In the genomic region with DNA sequence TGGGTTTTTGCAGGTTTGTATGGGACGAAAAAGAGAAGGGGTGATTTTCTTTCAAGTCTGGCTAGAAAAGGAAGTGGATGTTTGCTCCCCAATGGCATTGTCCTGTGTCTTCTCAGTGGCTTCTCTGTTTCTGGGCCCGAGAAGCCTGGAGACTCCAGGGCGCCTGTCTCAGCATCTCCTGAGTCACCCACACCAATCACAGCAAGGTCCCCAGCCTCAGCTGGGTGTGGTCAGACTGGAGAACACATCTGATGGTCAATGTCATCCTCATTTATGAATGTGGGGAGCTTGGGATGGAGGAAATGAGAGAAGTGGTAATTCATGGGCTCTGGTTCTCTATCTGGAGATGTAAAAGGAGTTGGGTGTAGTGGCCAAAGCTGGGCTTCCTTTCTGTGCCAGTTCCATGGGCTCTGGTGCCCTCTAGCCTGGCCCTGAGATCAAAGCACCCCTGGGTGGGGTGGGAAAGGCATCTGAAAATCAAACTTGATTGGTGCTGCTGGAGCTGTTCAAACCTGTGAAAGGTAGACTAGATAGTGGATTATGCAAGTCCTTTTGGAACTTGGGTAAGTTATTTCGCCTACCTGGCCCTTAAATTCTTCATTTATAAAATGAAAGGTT, we compare ENCODE assay signal across 8 cellular contexts. TPM values are rescaled to one million over a fixed set of nuclear protein-coding genes. Genes with fewer than 3 reads are reported as not detected.
DNase-seq lines count a peak whose midpoint lies in the region; ATAC-seq, FAIRE-seq and TF ChIP-seq lines count a peak whose summit lies in the region.

No MANE protein-coding gene starts in this region.

- ATAC-seq in K562, result peak; percentile 81
- no peak for ATAC-seq in GM21423 (IDR thresholded peaks at IDR 0.05; ENCODE audit: unreplicated experiment)
- ATAC-seq in gastroesophageal sphincter, result no peak

- TF ChIP-seq POLR2A in K562 (conservative IDR thresholded peaks at IDR 0.05) (no peak), gastroesophageal sphincter (IDR thresholded peaks at IDR 0.05) (no peak)

- H4K20me1 ChIP-seq in DOHH2 (ENCODE audit: control insufficient read depth, insufficient read depth, low read depth, low read length), result no peaks in the 10 kb centered on the region
- no peaks in the 10 kb centered on the region for H4K20me1 ChIP-seq in Loucy (ENCODE audit: insufficient read depth, low read length, poor library complexity, severe bottlenecking)
- no peaks in the 10 kb centered on the region for H4K20me1 ChIP-seq in K562 (replicated peaks; ENCODE audit: control insufficient read depth, insufficient read depth, low read length)

- H3K9ac ChIP-seq in Loucy (ENCODE audit: low read depth, low read length, poor library complexity, severe bottlenecking), result no peak overlapping the region
- H3K9ac ChIP-seq in K562 (ENCODE audit: insufficient read depth in 1 of 2, low read depth in 2 of 2, low read length in 2 of 2), result no peak overlapping the region

- no peak for FAIRE-seq in K562 (lab: Jason Lieb, UNC)

- H3K27me3 ChIP-seq in DOHH2 (ENCODE audit: control insufficient read depth, low read length), result no peaks in the 10 kb centered on the region
- no peaks in the 10 kb centered on the region for H3K27me3 ChIP-seq in Loucy (ENCODE audit: insufficient read depth, low read length, poor library complexity, severe bottlenecking)
- H3K27me3 ChIP-seq in K562 (ENCODE audit: control insufficient read depth in 2 of 2, insufficient read depth in 2 of 2, low read length in 2 of 2), result peaks cover 0 to 6% of the 10 kb centered on the region in 2 experiments; a peak in 2 of 5 replicates
- H3K27me3 ChIP-seq in gastroesophageal sphincter, result no peaks in the 10 kb centered on the region

- DNase-seq in K562 (ENCODE audit: extremely low read depth in 1 of 4, low spot score in 3 of 4) (peak in 2 of 4 experiments; percentile 12 to 13), myocyte (ENCODE audit: low read depth) (peak; percentile 63), NCI-H446 treated with DMSO at 0.1 percent for 48 hours (lab: John Stamatoyannopoulos, UW) (no peak)
- no peak for DNase-seq in activated CD8-positive, alpha-beta memory T cell treated with anti-CD3 and anti-CD28 coated beads, Interleukin-2, amount 50 U/mL, for 4 hours

- H3K79me2 ChIP-seq in DOHH2 (ENCODE audit: control insufficient read depth, low read length) (no peaks in the 10 kb centered on the region), Loucy (ENCODE audit: insufficient read depth, low read length) (no peaks in the 10 kb centered on the region), K562 (ENCODE audit: control insufficient read depth, insufficient read depth, low read length) (no peaks in the 10 kb centered on the region)

- H3K9me1 ChIP-seq in K562 (ENCODE audit: control insufficient read depth, insufficient read depth, low read length), result no peaks in the 10 kb centered on the region

- TF ChIP-seq CTCF in DOHH2 (IDR thresholded peaks at IDR 0.05; ENCODE audit: low read depth, low read length, poor library complexity, severe bottlenecking), result peak; percentile 55
- peak; percentile 75 for TF ChIP-seq CTCF in Loucy (conservative IDR thresholded peaks at IDR 0.05; ENCODE audit: low read length)
- TF ChIP-seq CTCF in K562 (IDR thresholded peaks at IDR 0.05 in 2 of 3, conservative IDR thresholded peaks at IDR 0.05 in 1 of 3; ENCODE audit: insufficient read depth in 2 of 3, low read depth in 1 of 3, low read length in 3 of 3), result peak in 2 of 3 experiments; percentile 27 to 33; a peak in 1 of 6 replicates
- TF ChIP-seq CTCF in gastroesophageal sphincter (IDR thresholded peaks at IDR 0.05), result peak in 2 of 4 experiments; percentile 19 to 53

- intact Hi-C loops in K562 (cut with micrococcal nuclease), result no loop called here

- H3K9me2 ChIP-seq in DOHH2 (replicated peaks; ENCODE audit: control insufficient read depth, low read length) (no peaks in the 10 kb centered on the region), Loucy (replicated peaks; ENCODE audit: low read depth, low read length) (no peaks in the 10 kb centered on the region)

- CTCF ChIA-PET in K562 (lab: Yijun Ruan, JAX; ENCODE audit: low intra/inter-chr PET ratio), result no interaction called here

- H3K27ac ChIP-seq in DOHH2 (ENCODE audit: low read depth, low read length) (0 out of 2 replicates have a peak overlapping the region, but pooled peaks have one; percentile 7), K562 (ENCODE audit: extremely low read depth, low read depth, low read length) (no peak overlapping the region), gastroesophageal sphincter (no peak overlapping the region)

- no peak for TF ChIP-seq EP300 in K562 (IDR thresholded peaks at IDR 0.05; ENCODE audit: low read length)
- TF ChIP-seq EP300 in gastroesophageal sphincter (IDR thresholded peaks at IDR 0.05), result no peak

- TF ChIP-seq RAD21 in K562 (CRISPR knock-in tag; conservative IDR thresholded peaks at IDR 0.05 in 1 of 2, IDR thresholded peaks at IDR 0.05 in 1 of 2), result peak in 1 of 2 experiments; percentile 34; a peak in 2 of 4 replicates

- WGBS in K562 (ENCODE audit: insufficient coverage, low coverage, missing lambda C conversion rate), result 3% methylated on average over 3 of the region's 4 CpGs
- 71 to 81% methylated on average over 1 to 4 of the region's 4 CpGs for WGBS in gastroesophageal sphincter (ENCODE audit: low coverage in 1 of 2), 2 donors

- BruUV-seq in K562 (replicated peaks; lab: Mats Ljungman, UMichigan), result no TSS peak

- H3K4me3 ChIP-seq in DOHH2 (ENCODE audit: low read length), result no peak overlapping the region
- no peak overlapping the region for H3K4me3 ChIP-seq in Loucy (ENCODE audit: low read length, poor library complexity, severe bottlenecking)
- no peak overlapping the region for H3K4me3 ChIP-seq in K562
- H3K4me3 ChIP-seq in gastroesophageal sphincter, result no peak overlapping the region

- POLR2A ChIA-PET in K562 (lab: Yijun Ruan, JAX), result interaction anchor here (0.6 kb wide), 2 partner anchors 15 to 1726 kb away, joined by 3 read pairs; no protein-coding TSS in a partner anchor

- H3K4me1 ChIP-seq in DOHH2 (ENCODE audit: control insufficient read depth, low read length), result peaks cover 38% of the 10 kb centered on the region
- H3K4me1 ChIP-seq in Loucy (ENCODE audit: insufficient read depth, low read length, poor library complexity, severe bottlenecking), result peaks cover 9% of the 10 kb centered on the region
- no peaks in the 10 kb centered on the region; a peak in 1 of 5 replicates for H3K4me1 ChIP-seq in K562 (replicated peaks in 1 of 2; ENCODE audit: control insufficient read depth in 2 of 2, insufficient read depth in 2 of 2, low read length in 2 of 2)
- H3K4me1 ChIP-seq in gastroesophageal sphincter, result no peaks in the 10 kb centered on the region

- in situ Hi-C loops in K562 (cut with MboI), result no loop called here

- H3K9me3 ChIP-seq in DOHH2 (ENCODE audit: control insufficient read depth, insufficient read depth, low read length) (no peaks in the 10 kb centered on the region), Loucy (ENCODE audit: insufficient read depth, low read depth, low read length) (no peaks in the 10 kb centered on the region), K562 (replicated peaks; ENCODE audit: control insufficient read depth, insufficient read depth, low read depth, low read length) (no peaks in the 10 kb centered on the region), gastroesophageal sphincter (no peaks in the 10 kb centered on the region)

- H2AFZ ChIP-seq in Loucy (ENCODE audit: low read length) (no peak overlapping the region), K562 (ENCODE audit: low read depth, low read length) (no peak overlapping the region)

- no peaks in the 10 kb centered on the region for H3K36me3 ChIP-seq in DOHH2 (ENCODE audit: control insufficient read depth, low read length)
- no peaks in the 10 kb centered on the region for H3K36me3 ChIP-seq in Loucy (ENCODE audit: insufficient read depth, low read length)
- no peaks in the 10 kb centered on the region for H3K36me3 ChIP-seq in K562 (ENCODE audit: control insufficient read depth, insufficient read depth, low read length)
- no peaks in the 10 kb centered on the region for H3K36me3 ChIP-seq in gastroesophageal sphincter

- H3K4me2 ChIP-seq in DOHH2 (ENCODE audit: low read length), result no peak overlapping the region
- H3K4me2 ChIP-seq in Loucy (ENCODE audit: low read depth, low read length, poor library complexity, severe bottlenecking), result no peak overlapping the region
- no peak overlapping the region for H3K4me2 ChIP-seq in K562 (ENCODE audit: insufficient read depth, low read length)

- H3F3A ChIP-seq in DOHH2 (ENCODE audit: control insufficient read depth, insufficient read depth) (peaks cover 11% of the 10 kb centered on the region), Loucy (ENCODE audit: low read depth) (no peaks in the 10 kb centered on the region)

RNA-seq across cellular contexts. Expression of a gene that starts 13.4 kb away (rescaled TPM):
- total RNA-seq in K562 (2011; cell fraction: chromatin; rRNA removed; ENCODE audit: low replicate concordance), result 1.3 and 1.5 TPM in 2 replicates
- total RNA-seq in K562 (2011; cell fraction: nucleolus; rRNA removed), result 0.67 and 1.3 TPM in 2 replicates
- 0.76 and 1.1 TPM in 2 replicates for total RNA-seq in K562 (2011; cell fraction: nucleoplasm; rRNA removed)
- total RNA-seq in K562 (2014; rRNA removed) (2.1 and 2.4 TPM in 2 replicates), K562 (2014; rRNA removed; fragmentation: Illumina TruSeq; extraction: Trizol) (0.98 and 1.6 TPM in 2 replicates), K562 (2015; rRNA removed; fragmentation: Illumina TruSeq; extraction: Trizol) (0.80 and 0.87 TPM in 2 replicates), K562 (2021) (1.5 and 1.6 TPM in 2 replicates), myocyte (2.9 and 4.7 TPM in 2 replicates), gastroesophageal sphincter (10 to 100 TPM; 12.8 to 53.6 (median 35.4) TPM)
- polyA plus RNA-seq in K562 (2011; rRNA removed) (1.7 and 1.9 TPM in 2 replicates), K562 (2014; fragmentation: Illumina TruSeq; extraction: Trizol) (1.9 and 2.2 TPM in 2 replicates), K562 (2014; fragmentation: Nextera tagmentation; extraction: Ambion mirVana) (under 1 TPM in 1 of 2 experiments, not detected in 1; 0.11 TPM), K562 (2014; rRNA removed) (1.2 and 1.3 TPM in 2 replicates)
- 1.1 and 3.8 TPM in 2 replicates for polyA plus RNA-seq in K562 (2011; cell fraction: cytosol; rRNA removed)
- polyA plus RNA-seq in K562 (2011; cell fraction: nucleus; rRNA removed), result 1.5 and 1.8 TPM in 2 replicates
- polyA plus RNA-seq in K562 (2012), result 0.66 and 0.82 TPM in 2 replicates
- polyA minus RNA-seq in K562 (2011; rRNA and poly(A)+ RNA removed), result 1.5 and 5.9 TPM in 2 replicates
- 1.3 and 1.5 TPM in 2 replicates for polyA minus RNA-seq in K562 (2011; cell fraction: cytosol; rRNA and poly(A)+ RNA removed)
- polyA minus RNA-seq in K562 (2011; cell fraction: nucleus; rRNA and poly(A)+ RNA removed), result 0.89 and 1.2 TPM in 2 replicates
- polyA plus RNA-seq in myocyte (2012), result 0.52 TPM

RNA-seq across cellular contexts. Expression of a gene that starts 32.7 kb away (rescaled TPM):
- 116 and 190 TPM in 2 replicates for total RNA-seq in K562 (2011; cell fraction: chromatin; rRNA removed; ENCODE audit: low replicate concordance)
- total RNA-seq in K562 (2011; cell fraction: nucleolus; rRNA removed), result 265 and 279 TPM in 2 replicates
- 405 and 605 TPM in 2 replicates for total RNA-seq in K562 (2011; cell fraction: nucleoplasm; rRNA removed)
- 622 and 852 TPM in 2 replicates for total RNA-seq in K562 (2014; rRNA removed)
- 2,222 and 2,441 TPM in 2 replicates for total RNA-seq in K562 (2014; rRNA removed; fragmentation: Illumina TruSeq; extraction: Trizol)
- total RNA-seq in K562 (2015; rRNA removed; fragmentation: Illumina TruSeq; extraction: Trizol), result 2,046 and 2,206 TPM in 2 replicates
- total RNA-seq in K562 (2021), result 934 and 1,064 TPM in 2 replicates
- polyA plus RNA-seq in K562 (2011; rRNA removed), result 1,361 and 1,676 TPM in 2 replicates
- 259 and 574 TPM in 2 replicates for polyA plus RNA-seq in K562 (2011; cell fraction: cytosol; rRNA removed)
- polyA plus RNA-seq in K562 (2011; cell fraction: nucleus; rRNA removed), result 235 and 462 TPM in 2 replicates
- 1,432 and 2,024 TPM in 2 replicates for polyA plus RNA-seq in K562 (2012)
- 1,618 and 2,053 TPM in 2 replicates for polyA plus RNA-seq in K562 (2014; fragmentation: Illumina TruSeq; extraction: Trizol)
- 1,000 to 10,000 TPM; 3,327 to 4,203 TPM for polyA plus RNA-seq in K562 (2014; fragmentation: Nextera tagmentation; extraction: Ambion mirVana)
- polyA plus RNA-seq in K562 (2014; rRNA removed), result 1,075 and 1,122 TPM in 2 replicates
- polyA minus RNA-seq in K562 (2011; rRNA and poly(A)+ RNA removed), result 292 and 325 TPM in 2 replicates
- 160 and 201 TPM in 2 replicates for polyA minus RNA-seq in K562 (2011; cell fraction: cytosol; rRNA and poly(A)+ RNA removed)
- 137 and 395 TPM in 2 replicates for polyA minus RNA-seq in K562 (2011; cell fraction: nucleus; rRNA and poly(A)+ RNA removed)
- 773 and 936 TPM in 2 replicates for total RNA-seq in myocyte
- polyA plus RNA-seq in myocyte (2012), result 761 TPM
- 1,000 to 10,000 TPM in 3 of 4 donors, 100 to 1,000 TPM in 1; 336 to 1,611 (median 1,228) TPM for total RNA-seq in gastroesophageal sphincter
